In genomic region chr1:228114827-228115226, GRCh38 we compare ENCODE assay signal across 27 cellular contexts.
"Had no signal": no experiment of that assay in that cellular context is flagged by ENCODE, and none has a peak within 500 bp of the region (broad histone marks: within the 10 kb centered on the region; RNA-seq: fewer than 3 reads in every experiment).

No MANE protein-coding gene starts in this region.

- H3K79me2 ChIP-seq: parathyroid adenoma had no signal

- H3K27ac ChIP-seq: neural progenitor cell, ovary, parathyroid adenoma, psoas muscle, stomach, thoracic aorta, thyroid gland, tibial nerve, upper lobe of left lung, vagina had no signal

- H3K9ac ChIP-seq: neural progenitor cell, parathyroid adenoma had no signal

- DNase-seq: naive thymus-derived CD8-positive, alpha-beta T cell; nephron progenitor cell; occipital lobe; ovary; posterior cingulate gyrus; psoas muscle; right cardiac atrium; small intestine; stimulated activated CD4-positive, alpha-beta T cell treated with anti-CD3 and anti-CD28 coated beads, Interleukin-15, amount 100 ng/mL, for 24 hours; stimulated activated CD4-positive, alpha-beta T cell treated with anti-CD3 and anti-CD28 coated beads, Interleukin-2, amount 100 ng/mL, for 24 hours; stimulated activated CD4-positive, alpha-beta T cell treated with anti-CD3 and anti-CD28 coated beads, Interleukin-2, amount 100 ng/mL, for 48 hours; stimulated activated CD4-positive, alpha-beta T cell treated with anti-CD3 and anti-CD28 coated beads, Interleukin-4, amount 100 ng/mL, for 24 hours; stimulated activated naive B cell treated with anti-CD40 and anti-IgM and Interleukin-4, amounts not matched to agents 10 μg/mL and 1 μg/mL and 100 μg/mL, for 72 hours; stimulated activated naive CD4-positive, alpha-beta T cell treated with Interleukin-2 at 50 U/mL for 16 hours; stomach; thyroid gland; trophoblast cell; upper lobe of left lung had no signal

- H3K9me3 ChIP-seq: ovary, psoas muscle, stomach, thoracic aorta, thyroid gland, tibial nerve, upper lobe of left lung, vagina had no signal

- H3K27me3 ChIP-seq: ovary, stomach, thyroid gland, tibial nerve, upper lobe of left lung, vagina had no signal

- H3K4me1 ChIP-seq: neural progenitor cell had no signal

- H3K4me2 ChIP-seq: neural progenitor cell had no signal

- H2AFZ ChIP-seq: neural progenitor cell, parathyroid adenoma had no signal

- FAIRE-seq: small intestine, urothelium cell line had no signal

- ATAC-seq: naive thymus-derived CD8-positive, alpha-beta T cell; natural killer cell treated with Interleukin-12 subunit alpha and Interleukin-12 subunit beta and Interleukin-15 and Interleukin-18, amount 100 ng/mL, for 72 hours; psoas muscle; right cardiac atrium; sciatic nerve; stimulated activated effector memory CD8-positive, alpha-beta T cell treated with anti-CD3 and anti-CD28 coated beads, Interleukin-12 subunit alpha, Interleukin-12 subunit beta, amount 100 ng/mL, for 72 hours; stimulated activated naive B cell treated with anti-CD40 and anti-IgM and Interleukin-4, amounts not matched to agents 10 μg/mL and 1 μg/mL and 100 μg/mL, for 72 hours had no signal

- H3K4me3 ChIP-seq: neural progenitor cell, ovary, psoas muscle, stomach, thoracic aorta, thyroid gland, tibial nerve, upper lobe of left lung, vagina had no signal

- H3K36me3 ChIP-seq: neural progenitor cell, ovary, stomach, thoracic aorta, thyroid gland, tibial nerve, upper lobe of left lung, vagina had no signal
